13 cellular contexts compared by ENCODE assay signal in the genomic region with DNA sequence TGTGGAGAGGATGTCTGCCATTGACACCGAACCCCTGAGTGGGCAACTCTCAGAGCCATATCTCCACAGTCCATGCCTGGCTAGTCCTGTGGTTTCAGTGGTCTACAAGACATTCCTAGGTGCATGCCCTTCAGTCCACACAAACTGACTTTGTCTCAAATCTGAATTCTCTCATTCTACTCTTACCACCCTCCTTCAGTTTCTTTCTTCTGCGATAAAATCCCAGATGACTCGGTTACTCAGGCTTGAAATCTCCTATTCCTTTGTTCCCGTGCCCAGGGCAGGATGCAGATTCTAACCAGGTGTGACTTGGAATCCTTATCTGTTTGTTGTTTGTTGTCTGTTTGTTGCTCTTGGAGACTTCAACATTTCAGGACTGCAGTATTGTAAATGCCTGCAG. TPM values are rescaled to one million over a fixed set of nuclear protein-coding genes. Genes with fewer than 3 reads are reported as not detected.
DNase-seq lines count a peak whose midpoint lies in the region; ATAC-seq and TF ChIP-seq lines count a peak whose summit lies in the region.
"Had no signal": no experiment of that assay in that cellular context is flagged by ENCODE, and none has a peak within 500 bp of the region (broad histone marks: within the 10 kb centered on the region; RNA-seq: fewer than 3 reads in every experiment).

No MANE protein-coding gene starts in this region.

- no peaks in the 10 kb centered on the region for H3K36me3 ChIP-seq in iPS-20b (ENCODE audit: insufficient read depth, low read depth, low read length)
- no peaks in the 10 kb centered on the region for H3K36me3 ChIP-seq in testis (ENCODE audit: low read depth, missing control alignments)
- H3K36me3 ChIP-seq: colonic mucosa had no signal

- POLR2A ChIA-PET in activated CD4-positive, alpha-beta memory T cell treated with anti-CD3 and anti-CD28 coated beads, Interleukin-2, amount 10 ng/mL, durations not matched to agents 7 days and 5 days (lab: Charles Lee), result interaction anchor here (2.6 kb wide), 1 partner anchor 17 kb away, joined by 7 read pairs; a partner anchor contains a TSS
- POLR2A ChIA-PET in activated CD4-positive, alpha-beta memory T cell treated with anti-CD3 and anti-CD28 coated beads for 36 hours (lab: Charles Lee), result no interaction called here

- H3K27me3 Mint-ChIP-seq in activated CD4-positive, alpha-beta memory T cell treated with anti-CD3 and anti-CD28 coated beads, Interleukin-2, amount 10 ng/mL, durations not matched to agents 7 days and 5 days, result no peaks in the 10 kb centered on the region
- H3K27me3 Mint-ChIP-seq in activated CD4-positive, alpha-beta memory T cell treated with anti-CD3 and anti-CD28 coated beads for 36 hours, result no peaks in the 10 kb centered on the region

- H3K4me3 ChIP-seq in iPS-20b (ENCODE audit: low read length) (no peak overlapping the region), testis (no peak overlapping the region)
- H3K4me3 ChIP-seq: colonic mucosa had no signal

- H3K9ac ChIP-seq in iPS-20b (ENCODE audit: low read depth, low read length), result no peak overlapping the region

- TF ChIP-seq CTCF in testis (IDR thresholded peaks at IDR 0.05), result no peak

- intact Hi-C loops in activated CD4-positive, alpha-beta memory T cell treated with anti-CD3 and anti-CD28 coated beads for 36 hours (cut with micrococcal nuclease), result no loop called here
- intact Hi-C loops in testis (cut with DNase I; ENCODE audit: low total_unique reads), result no loop called here

- H3K4me1 ChIP-seq in iPS-20b (ENCODE audit: insufficient read depth, low read length) (0 out of 2 replicates have a peak, but pooled peaks cover 5% of the 10 kb centered on the region), testis (peaks cover 29% of the 10 kb centered on the region)
- H3K4me1 ChIP-seq: colonic mucosa had no signal

- H3K36me3 Mint-ChIP-seq in activated CD4-positive, alpha-beta memory T cell treated with anti-CD3 and anti-CD28 coated beads, Interleukin-2, amount 10 ng/mL, durations not matched to agents 7 days and 5 days (ENCODE audit: low read depth), result peaks cover 26% of the 10 kb centered on the region
- peaks cover 1% of the 10 kb centered on the region for H3K36me3 Mint-ChIP-seq in activated CD4-positive, alpha-beta memory T cell treated with anti-CD3 and anti-CD28 coated beads for 36 hours

- no peak for ATAC-seq in HG03571 (IDR thresholded peaks at IDR 0.05; ENCODE audit: unreplicated experiment)

- WGBS in testis, 2 donors, result 88 to 90% methylated on average over 4 of the region's 4 CpGs

- H3K27ac Mint-ChIP-seq in activated CD4-positive, alpha-beta memory T cell treated with anti-CD3 and anti-CD28 coated beads, Interleukin-2, amount 10 ng/mL, durations not matched to agents 7 days and 5 days, result peak overlapping the region; percentile 28
- H3K27ac Mint-ChIP-seq in activated CD4-positive, alpha-beta memory T cell treated with anti-CD3 and anti-CD28 coated beads for 36 hours, result no peak overlapping the region

- peaks cover 19% of the 10 kb centered on the region for H3K4me1 Mint-ChIP-seq in activated CD4-positive, alpha-beta memory T cell treated with anti-CD3 and anti-CD28 coated beads, Interleukin-2, amount 10 ng/mL, durations not matched to agents 7 days and 5 days
- peaks cover 26% of the 10 kb centered on the region for H3K4me1 Mint-ChIP-seq in activated CD4-positive, alpha-beta memory T cell treated with anti-CD3 and anti-CD28 coated beads for 36 hours (ENCODE audit: low read depth)

- no peak for TF ChIP-seq POLR2A in testis (IDR thresholded peaks at IDR 0.05)

- CTCF ChIA-PET in activated CD4-positive, alpha-beta memory T cell treated with anti-CD3 and anti-CD28 coated beads, Interleukin-2, amount 10 ng/mL, durations not matched to agents 7 days and 5 days (lab: Charles Lee), result interaction anchor here (2.1 kb wide), 1 partner anchor 10 kb away, joined by 6 read pairs; a partner anchor contains a TSS
- CTCF ChIA-PET in activated CD4-positive, alpha-beta memory T cell treated with anti-CD3 and anti-CD28 coated beads for 36 hours (lab: Charles Lee), result interaction anchor here (2.2 kb wide), 1 partner anchor 56 kb away, joined by 7 read pairs; no protein-coding TSS in a partner anchor

- H3K9me3 Mint-ChIP-seq in activated CD4-positive, alpha-beta memory T cell treated with anti-CD3 and anti-CD28 coated beads, Interleukin-2, amount 10 ng/mL, durations not matched to agents 7 days and 5 days, result no peaks in the 10 kb centered on the region
- H3K9me3 Mint-ChIP-seq in activated CD4-positive, alpha-beta memory T cell treated with anti-CD3 and anti-CD28 coated beads for 36 hours, result no peaks in the 10 kb centered on the region

- H3K27me3 ChIP-seq in iPS-20b (ENCODE audit: insufficient read depth, low read length) (no peaks in the 10 kb centered on the region), testis (no peaks in the 10 kb centered on the region)
- H3K27me3 ChIP-seq: colonic mucosa had no signal

- H3K9me3 ChIP-seq in iPS-20b (ENCODE audit: insufficient read depth, low read depth, low read length) (no peaks in the 10 kb centered on the region), testis (no peaks in the 10 kb centered on the region)
- H3K9me3 ChIP-seq: colonic mucosa had no signal

- peak overlapping the region; percentile 11 for H3K27ac ChIP-seq in iPS-20b (ENCODE audit: low read length)
- H3K27ac ChIP-seq in testis, result peak overlapping the region; percentile 51 to 67
- H3K27ac ChIP-seq: 22Rv1, colonic mucosa had no signal

- no peak for DNase-seq in activated CD4-positive, alpha-beta memory T cell treated with anti-CD3 and anti-CD28 coated beads, Interleukin-2, amount 10 ng/mL, durations not matched to agents 7 days and 5 days
- no peak for DNase-seq in activated CD4-positive, alpha-beta memory T cell treated with anti-CD3 and anti-CD28 coated beads for 36 hours
- DNase-seq in SW480 (ENCODE audit: low spot score), result peak; percentile 30
- DNase-seq in testis, result no peak
- DNase-seq in NCI-H1694 (lab: John Stamatoyannopoulos, UW), result no peak
- DNase-seq in NAMALWA (ENCODE audit: low spot score), result no peak
- DNase-seq: activated CD4-positive, CD25-positive, alpha-beta regulatory T cell treated with anti-CD3 and anti-CD28 coated beads, Interleukin-2, amount 50 U/mL, for 72 hours; colonic mucosa; mesenchymal stem cell; NCI-H446 had no signal

- H3K4me3 Mint-ChIP-seq in activated CD4-positive, alpha-beta memory T cell treated with anti-CD3 and anti-CD28 coated beads, Interleukin-2, amount 10 ng/mL, durations not matched to agents 7 days and 5 days, result no peak overlapping the region
- no peak overlapping the region for H3K4me3 Mint-ChIP-seq in activated CD4-positive, alpha-beta memory T cell treated with anti-CD3 and anti-CD28 coated beads for 36 hours

RNA-seq across cellular contexts. Expression of a gene that starts 9.3 kb away (rescaled TPM):
- 10 to 100 TPM; 67.4 to 68.2 TPM for total RNA-seq in activated CD4-positive, alpha-beta memory T cell treated with anti-CD3 and anti-CD28 coated beads, Interleukin-2, amount 10 ng/mL, durations not matched to agents 7 days and 5 days
- total RNA-seq in activated CD4-positive, alpha-beta memory T cell treated with anti-CD3 and anti-CD28 coated beads for 36 hours, result 10 to 100 TPM; 46.5 to 47.4 TPM
- total RNA-seq in testis, result 10 to 100 TPM; 65.7 to 71.0 TPM
- 55.0 TPM for polyA plus RNA-seq in testis (ENCODE audit: insufficient read depth, low read depth, low replicate concordance)

RNA-seq across cellular contexts. Expression of a gene that starts 16.3 kb away (rescaled TPM):
- 100 to 1,000 TPM; 413 to 415 TPM for total RNA-seq in activated CD4-positive, alpha-beta memory T cell treated with anti-CD3 and anti-CD28 coated beads, Interleukin-2, amount 10 ng/mL, durations not matched to agents 7 days and 5 days
- 100 to 1,000 TPM; 554 to 560 TPM for total RNA-seq in activated CD4-positive, alpha-beta memory T cell treated with anti-CD3 and anti-CD28 coated beads for 36 hours
- total RNA-seq in testis, result 10 to 100 TPM; 55.4 to 65.0 TPM
- polyA plus RNA-seq in testis (ENCODE audit: insufficient read depth, low read depth, low replicate concordance), result 121 TPM

RNA-seq across cellular contexts. Expression of a gene that starts 23.2 kb away (rescaled TPM):
- total RNA-seq in activated CD4-positive, alpha-beta memory T cell treated with anti-CD3 and anti-CD28 coated beads, Interleukin-2, amount 10 ng/mL, durations not matched to agents 7 days and 5 days, result 10 to 100 TPM; 71.2 to 73.3 TPM
- 10 to 100 TPM; 75.5 to 77.1 TPM for total RNA-seq in activated CD4-positive, alpha-beta memory T cell treated with anti-CD3 and anti-CD28 coated beads for 36 hours
- total RNA-seq in testis, result 10 to 100 TPM; 76.3 to 82.8 TPM
- polyA plus RNA-seq in testis (ENCODE audit: insufficient read depth, low read depth, low replicate concordance), result 118 TPM

Comparison
In these comparisons a context has a peak if more than half of its experiments do, and no peak if none do; other contexts are left out.
1. RNA of a gene that starts 16.3 kb away (total RNA-seq): 554 to 560 TPM in activated CD4-positive, alpha-beta memory T cell treated with anti-CD3 and anti-CD28 coated beads for 36 hours and 413 to 415 TPM in activated CD4-positive, alpha-beta memory T cell treated with anti-CD3 and anti-CD28 coated beads, Interleukin-2, amount 10 ng/mL, durations not matched to agents 7 days and 5 days; 55.4 to 65.0 TPM in testis; every median in the first group is over 4 times any median in the second.